Comparison of ENCODE assay signal across 25 cellular contexts in genomic region chr9:124273428-124274153, GRCh38. TPM values are rescaled to one million over a fixed set of nuclear protein-coding genes. Genes with fewer than 3 reads are reported as not detected.
A peak's percentile ranks its signal among the peaks of the same experiment; 100 is the strongest.
DNase-seq lines count a peak whose midpoint lies in the region; ATAC-seq, FAIRE-seq and TF ChIP-seq lines count a peak whose summit lies in the region.
"Had no signal": no experiment of that assay in that cellular context is flagged by ENCODE, and none has a peak within 500 bp of the region (broad histone marks: within the 10 kb centered on the region; RNA-seq: fewer than 3 reads in every experiment).

No MANE protein-coding gene starts in this region.

- TF ChIP-seq POLR2A in K562 (conservative IDR thresholded peaks at IDR 0.05) (no peak), vagina (IDR thresholded peaks at IDR 0.05) (no peak)

- DNase-seq in K562 (ENCODE audit: extremely low read depth in 1 of 4, low spot score in 3 of 4) (no peak), glutamatergic neuron (no peak), vagina (ENCODE audit: extremely low spot score in 2 of 2) (no peak), G401 (ENCODE audit: low spot score) (no peak), NCI-H69 (lab: John Stamatoyannopoulos, UW) (no peak)
- no peak for DNase-seq in activated effector memory CD4-positive, alpha-beta T cell treated with anti-CD3 and anti-CD28 coated beads, Interleukin-2, amount 50 U/mL, for 16 hours
- DNase-seq: activated CD4-positive, alpha-beta T cell treated with anti-CD3 and anti-CD28 coated beads, Interleukin-2, amount 50 U/mL, for 1 hour; activated CD8-positive, alpha-beta memory T cell treated with anti-CD3 and anti-CD28 coated beads, Interleukin-2, amount 50 U/mL, for 4 hours; CD8-positive, alpha-beta T cell; dermis blood vessel endothelial cell; DMS153; HCEC 1CT; KBM-7; mucosa of descending colon; NCI-H1436; NCI-H524; occipital lobe; retina; stimulated activated CD8-positive, alpha-beta memory T cell treated with anti-CD3 and anti-CD28 coated beads, Interleukin-4, amount 100 ng/mL, for 48 hours; WERI-Rb-1 had no signal

- H3K36me3 ChIP-seq in K562 (ENCODE audit: control insufficient read depth, insufficient read depth, low read length) (no peaks in the 10 kb centered on the region), rectal smooth muscle tissue (ENCODE audit: control insufficient read depth, insufficient read depth, low read length) (no peaks in the 10 kb centered on the region), vagina (no peaks in the 10 kb centered on the region)
- H3K36me3 ChIP-seq: breast epithelium, WERI-Rb-1 had no signal

- BruUV-seq in K562 (replicated peaks; lab: Mats Ljungman, UMichigan), result no TSS peak

- H3K79me2 ChIP-seq in K562 (ENCODE audit: control insufficient read depth, insufficient read depth, low read length), result peaks cover 3% of the 10 kb centered on the region; the same call in 1 of the 3 replicates

- 64% methylated on average over 21 of the region's 21 CpGs for WGBS in K562 (ENCODE audit: insufficient coverage, low coverage, missing lambda C conversion rate)

- H3K27me3 ChIP-seq in K562 (ENCODE audit: control insufficient read depth in 2 of 2, insufficient read depth in 2 of 2, low read length in 2 of 2) (peaks cover 0 to 6% of the 10 kb centered on the region in 2 experiments; a peak in 1 of 5 replicates), rectal smooth muscle tissue (ENCODE audit: control insufficient read depth, insufficient read depth, low read length) (no peaks in the 10 kb centered on the region), vagina (no peaks in the 10 kb centered on the region)
- H3K27me3 ChIP-seq: breast epithelium had no signal

- peak overlapping the region; percentile 22 for H3K27ac Mint-ChIP-seq in glutamatergic neuron (ENCODE audit: unreplicated experiment)
- H3K27ac Mint-ChIP-seq: CD8-positive, alpha-beta T cell had no signal

- POLR2A ChIA-PET in K562 (lab: Yijun Ruan, JAX), result interaction anchor here (0.5 kb wide), 1 partner anchor 167 kb away, joined by 3 read pairs; no protein-coding TSS in a partner anchor

- no peak overlapping the region for H3K4me2 ChIP-seq in K562 (ENCODE audit: insufficient read depth, low read length)

- H3K4me1 ChIP-seq in K562 (replicated peaks in 1 of 2; ENCODE audit: control insufficient read depth in 2 of 2, insufficient read depth in 2 of 2, low read length in 2 of 2) (peaks cover 12 to 23% of the 10 kb centered on the region in 2 experiments), rectal smooth muscle tissue (ENCODE audit: control insufficient read depth, insufficient read depth, low read length) (peaks cover 39% of the 10 kb centered on the region), vagina (peaks cover 73% of the 10 kb centered on the region)

- no peaks in the 10 kb centered on the region for H3K9me3 Mint-ChIP-seq in glutamatergic neuron (ENCODE audit: unreplicated experiment)
- H3K9me3 Mint-ChIP-seq: CD8-positive, alpha-beta T cell had no signal

- H3K4me3 Mint-ChIP-seq in glutamatergic neuron (ENCODE audit: unreplicated experiment), result no peak overlapping the region
- H3K4me3 Mint-ChIP-seq: CD8-positive, alpha-beta T cell had no signal

- H3K36me3 Mint-ChIP-seq in glutamatergic neuron (ENCODE audit: unreplicated experiment), result no peaks in the 10 kb centered on the region
- H3K36me3 Mint-ChIP-seq: CD8-positive, alpha-beta T cell had no signal

- TF ChIP-seq EP300 in K562 (IDR thresholded peaks at IDR 0.05; ENCODE audit: low read length), result no peak

- no peak for FAIRE-seq in K562 (lab: Jason Lieb, UNC)
- FAIRE-seq: G401.6, islet of Langerhans had no signal

- H3K9ac ChIP-seq in K562 (ENCODE audit: insufficient read depth in 1 of 2, low read depth in 2 of 2, low read length in 2 of 2) (no peak overlapping the region), rectal smooth muscle tissue (ENCODE audit: low read length) (peak overlapping the region; percentile 14)

- TF ChIP-seq RAD21 in K562 (CRISPR knock-in tag; conservative IDR thresholded peaks at IDR 0.05 in 1 of 2, IDR thresholded peaks at IDR 0.05 in 1 of 2), result no peak

- H3K4me1 Mint-ChIP-seq in glutamatergic neuron (ENCODE audit: low read depth, unreplicated experiment), result peaks cover 13% of the 10 kb centered on the region

- H3K9me3 ChIP-seq in K562 (replicated peaks; ENCODE audit: control insufficient read depth, insufficient read depth, low read depth, low read length), result no peaks in the 10 kb centered on the region
- no peaks in the 10 kb centered on the region for H3K9me3 ChIP-seq in vagina
- H3K9me3 ChIP-seq: breast epithelium, mucosa of descending colon had no signal

- H3K27ac ChIP-seq in K562 (ENCODE audit: extremely low read depth, low read depth, low read length) (no peak overlapping the region), rectal smooth muscle tissue (ENCODE audit: low read depth, low read length) (peak overlapping the region; percentile 82), vagina (peak overlapping the region; percentile 65)
- H3K27ac ChIP-seq: breast epithelium, SK-N-MC, WERI-Rb-1 had no signal

- peaks cover 4% of the 10 kb centered on the region for H3K27me3 Mint-ChIP-seq in glutamatergic neuron (ENCODE audit: unreplicated experiment)

- no peak overlapping the region for H3K4me3 ChIP-seq in K562
- no peak overlapping the region for H3K4me3 ChIP-seq in rectal smooth muscle tissue (ENCODE audit: low read length)
- H3K4me3 ChIP-seq in vagina, result no peak overlapping the region
- H3K4me3 ChIP-seq: breast epithelium, mucosa of descending colon, SK-N-MC had no signal

- ATAC-seq in K562, result no peak
- ATAC-seq: CD8-positive, alpha-beta T cell; mucosa of descending colon had no signal

- intact Hi-C loops in K562 (cut with micrococcal nuclease) (no loop called here), vagina (cut with DNase I) (no loop called here)

- in situ Hi-C loops in K562 (cut with MboI), result no loop called here
- in situ Hi-C loops in G401 (cut with HindIII; ENCODE audit: low sequenced_read_pairs), result no loop called here

- TF ChIP-seq CTCF in K562 (IDR thresholded peaks at IDR 0.05 in 2 of 3, conservative IDR thresholded peaks at IDR 0.05 in 1 of 3; ENCODE audit: insufficient read depth in 2 of 3, low read depth in 1 of 3, low read length in 3 of 3), result no peak
- TF ChIP-seq CTCF in glutamatergic neuron (IDR thresholded peaks at IDR 0.05; ENCODE audit: partially characterized antibody, unreplicated experiment), result no peak
- TF ChIP-seq CTCF in vagina (IDR thresholded peaks at IDR 0.05), result no peak

- H3K9me1 ChIP-seq in K562 (ENCODE audit: control insufficient read depth, insufficient read depth, low read length), result no peaks in the 10 kb centered on the region

- H4K20me1 ChIP-seq in K562 (replicated peaks; ENCODE audit: control insufficient read depth, insufficient read depth, low read length), result peaks cover 12% of the 10 kb centered on the region

- H2AFZ ChIP-seq in K562 (ENCODE audit: low read depth, low read length), result no peak overlapping the region

- CTCF ChIA-PET in K562 (lab: Yijun Ruan, JAX; ENCODE audit: low intra/inter-chr PET ratio), result no interaction called here

TF ChIP-seq in K562, 482 proteins besides CTCF, POLR2A, EP300 and RAD21 (continues in another document):
- peak; percentile 49 for TF ChIP-seq ZBTB33 (CRISPR knock-in tag; IDR thresholded peaks at IDR 0.05)

RNA-seq across cellular contexts. Expression of gene NEK6, which starts 15.8 kb away (rescaled TPM):
- 11.0 and 26.4 TPM in 2 replicates for total RNA-seq in K562 (2011; cell fraction: chromatin; rRNA removed; ENCODE audit: low replicate concordance)
- 6.4 and 7.7 TPM in 2 replicates for total RNA-seq in K562 (2011; cell fraction: nucleolus; rRNA removed)
- total RNA-seq in K562 (2011; cell fraction: nucleoplasm; rRNA removed), result 8.4 and 9.9 TPM in 2 replicates
- total RNA-seq in K562 (2014; rRNA removed) (8.0 and 11.4 TPM in 2 replicates), K562 (2014; rRNA removed; fragmentation: Illumina TruSeq; extraction: Trizol) (6.1 and 6.9 TPM in 2 replicates), K562 (2015; rRNA removed; fragmentation: Illumina TruSeq; extraction: Trizol) (7.9 and 8.4 TPM in 2 replicates), K562 (2021) (19.0 and 19.7 TPM in 2 replicates), glutamatergic neuron (ENCODE audit: unreplicated experiment) (5.4 TPM), vagina (44.4 TPM)
- polyA plus RNA-seq in K562 (2011; rRNA removed) (12.1 and 27.8 TPM in 2 replicates), K562 (2014; fragmentation: Illumina TruSeq; extraction: Trizol) (12.5 and 12.9 TPM in 2 replicates), K562 (2014; fragmentation: Nextera tagmentation; extraction: Ambion mirVana) (1 to 10 TPM; 3.1 to 3.5 TPM), K562 (2014; rRNA removed) (9.5 and 13.1 TPM in 2 replicates)
- polyA plus RNA-seq in K562 (2011; cell fraction: cytosol; rRNA removed), result 20.4 and 25.6 TPM in 2 replicates
- polyA plus RNA-seq in K562 (2011; cell fraction: nucleus; rRNA removed), result 13.6 and 24.6 TPM in 2 replicates
- polyA plus RNA-seq in K562 (2012), result 8.5 and 12.5 TPM in 2 replicates
- polyA minus RNA-seq in K562 (2011; rRNA and poly(A)+ RNA removed), result 24.9 and 49.3 TPM in 2 replicates
- polyA minus RNA-seq in K562 (2011; cell fraction: cytosol; rRNA and poly(A)+ RNA removed), result 10.0 and 18.9 TPM in 2 replicates
- 4.8 and 27.3 TPM in 2 replicates for polyA minus RNA-seq in K562 (2011; cell fraction: nucleus; rRNA and poly(A)+ RNA removed)
- total RNA-seq in G401 (2014; rRNA removed; shearing (Covaris generic)), result 26.6 and 41.2 TPM in 2 replicates
